In genomic region chr17:82011617-82012481, GRCh38 we compare ENCODE assay signal across 1 cellular context.
TF ChIP-seq lines count a peak whose summit lies in the region.

No MANE protein-coding gene starts in this region.

TF ChIP-seq in H1, 55 proteins besides CTCF, POLR2A, EP300 and RAD21:
- TF ChIP-seq MAFK (IDR thresholded peaks at IDR 0.05; ENCODE audit: low read depth, low read length): no peak
- TF ChIP-seq JUN (IDR thresholded peaks at IDR 0.05; ENCODE audit: low read depth, low read length): no peak
- no peak for TF ChIP-seq NANOG (IDR thresholded peaks at IDR 0.05; ENCODE audit: insufficient read depth, low read depth, low read length, poor library complexity, severe bottlenecking)
- no peak for TF ChIP-seq SIRT6 (IDR thresholded peaks at IDR 0.05; ENCODE audit: low read length)
- TF ChIP-seq BRCA1 (IDR thresholded peaks at IDR 0.05; ENCODE audit: low read depth, low read length): no peak
- TF ChIP-seq PHF8 (conservative IDR thresholded peaks at IDR 0.05; ENCODE audit: low read depth, low read length): no peak
- no peak for TF ChIP-seq CBX5 (IDR thresholded peaks at IDR 0.05; ENCODE audit: low read depth, low read length)
- TF ChIP-seq CTBP2 (IDR thresholded peaks at IDR 0.05; ENCODE audit: borderline replicate concordance, insufficient read depth, insufficient read length, low read length): no peak
- no peak for TF ChIP-seq ASH2L (IDR thresholded peaks at IDR 0.05; ENCODE audit: low read length)
- no peak for TF ChIP-seq E2F6 (IDR thresholded peaks at IDR 0.05)
- TF ChIP-seq SP4 (IDR thresholded peaks at IDR 0.05; ENCODE audit: low read length): no peak
- no peak for TF ChIP-seq CHD1 (IDR thresholded peaks at IDR 0.05; ENCODE audit: low read depth, low read length)
- TF ChIP-seq POLR2AphosphoS5 (IDR thresholded peaks at IDR 0.05; ENCODE audit: low read depth, low read length): no peak
- no peak for TF ChIP-seq GTF2F1 (IDR thresholded peaks at IDR 0.05; ENCODE audit: borderline replicate concordance, low read depth, low read length)
- no peak for TF ChIP-seq CHD2 (IDR thresholded peaks at IDR 0.05; ENCODE audit: low read length)
- no peak for TF ChIP-seq HDAC2 (IDR thresholded peaks at IDR 0.05; ENCODE audit: borderline replicate concordance in 1 of 2, low read depth in 2 of 2, low read length in 2 of 2)
